1 cellular context compared by ENCODE assay signal in the genomic region with DNA sequence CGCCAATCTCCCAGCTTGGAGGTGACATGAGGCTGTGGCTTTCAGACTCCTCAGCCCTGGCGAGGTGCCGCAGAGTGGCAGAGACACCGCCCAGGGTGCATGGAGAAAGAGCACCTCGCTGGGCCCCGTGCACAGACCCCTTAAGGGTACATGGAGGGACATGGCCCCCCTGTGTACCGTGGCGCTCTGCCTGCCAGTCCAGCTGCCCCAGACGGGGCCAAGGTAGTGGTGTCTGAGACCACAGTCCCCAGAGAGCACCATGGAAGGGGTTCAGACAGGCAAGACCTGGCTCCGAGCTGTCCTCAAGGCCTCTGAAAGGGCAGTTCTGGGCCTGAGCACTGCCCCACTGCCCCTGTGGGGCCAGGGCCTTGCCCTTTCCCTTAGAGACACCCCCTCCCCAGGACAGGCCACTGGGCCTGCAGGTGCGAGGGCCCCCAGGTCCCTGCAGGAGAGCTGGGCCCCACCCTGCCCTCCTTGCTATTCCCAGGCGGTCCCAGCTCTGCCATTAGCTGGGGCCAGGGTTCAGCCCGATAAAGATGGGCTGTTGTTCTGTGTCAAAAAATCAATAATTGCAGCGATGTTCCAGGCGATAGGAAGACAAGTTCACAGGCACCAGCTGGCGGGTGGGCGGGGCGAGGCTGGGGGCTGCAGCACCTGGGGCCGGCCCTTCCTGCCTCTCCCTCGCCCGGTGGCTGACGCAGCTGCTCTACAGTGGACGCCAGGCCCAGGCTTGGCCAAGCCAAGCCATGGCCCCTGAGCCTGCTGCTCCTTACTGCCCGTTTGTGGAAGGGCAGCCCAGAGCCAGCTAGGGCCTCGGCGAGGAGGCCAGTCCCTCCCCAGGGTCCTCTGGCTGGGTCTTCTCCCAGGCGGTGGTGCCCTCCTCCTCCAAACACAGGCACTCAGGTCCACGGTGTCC.
A peak's percentile ranks its signal among the peaks of the same experiment; 100 is the strongest.
TF ChIP-seq lines count a peak whose summit lies in the region.

No MANE protein-coding gene starts in this region.

TF ChIP-seq in HepG2, 621 proteins besides CTCF, POLR2A, EP300 and RAD21 (continues in another document):
- TF ChIP-seq MAZ (IDR thresholded peaks at IDR 0.05; ENCODE audit: borderline replicate concordance, low read depth, low read length) (no peak), MAZ (CRISPR knock-in tag; IDR thresholded peaks at IDR 0.05; ENCODE audit: low read depth) (peak; percentile 89), ZFP82 (CRISPR knock-in tag; IDR thresholded peaks at IDR 0.05; ENCODE audit: borderline replicate concordance) (peak; percentile 88), ZNF205 (CRISPR knock-in tag; IDR thresholded peaks at IDR 0.05) (peak; percentile 3), GABPB1 (CRISPR knock-in tag; IDR thresholded peaks at IDR 0.05) (peak; percentile 84), RNF2 (conservative IDR thresholded peaks at IDR 0.05; ENCODE audit: low read depth) (no peak; the same call in 1 of the 2 replicates), ZNF577 (CRISPR knock-in tag; IDR thresholded peaks at IDR 0.05; ENCODE audit: borderline replicate concordance, low read depth) (peak; percentile 63; the same call in 1 of the 2 replicates), ZNF75D (CRISPR knock-in tag; IDR thresholded peaks at IDR 0.05; ENCODE audit: borderline replicate concordance) (no peak), NR2C2 (CRISPR knock-in tag; IDR thresholded peaks at IDR 0.05; ENCODE audit: borderline replicate concordance) (peak; percentile 78; the same call in 1 of the 2 replicates), LCORL (IDR thresholded peaks at IDR 0.05) (no peak), LCORL (CRISPR knock-in tag; IDR thresholded peaks at IDR 0.05) (peak; percentile 98), FOXK2 (IDR thresholded peaks at IDR 0.05) (peak; percentile 61; the same call in 1 of the 2 replicates), ISL2 (CRISPR knock-in tag; IDR thresholded peaks at IDR 0.05) (peak; percentile 93), RFX5 (IDR thresholded peaks at IDR 0.05; ENCODE audit: low read depth, low read length) (no peak), STAG1 (CRISPR knock-in tag; IDR thresholded peaks at IDR 0.05) (no peak), POLR2G (IDR thresholded peaks at IDR 0.05; ENCODE audit: low read depth, low read length) (peak; percentile 49; the same call in 1 of the 2 replicates), ZNF7 (CRISPR knock-in tag; IDR thresholded peaks at IDR 0.05) (no peak; the same call in 1 of the 2 replicates), ZNF34 (CRISPR knock-in tag; IDR thresholded peaks at IDR 0.05; ENCODE audit: borderline replicate concordance) (peak; percentile 93; the same call in 1 of the 2 replicates), NFKB2 (CRISPR knock-in tag; IDR thresholded peaks at IDR 0.05; ENCODE audit: borderline replicate concordance) (peak; percentile 77; the same call in 1 of the 2 replicates), PHF21A (CRISPR knock-in tag; IDR thresholded peaks at IDR 0.05) (peak; percentile 100), TEAD2 (CRISPR knock-in tag; IDR thresholded peaks at IDR 0.05) (no peak), NCOA5 (CRISPR knock-in tag; IDR thresholded peaks at IDR 0.05) (peak; percentile 35; the same call in 1 of the 2 replicates), FOXO1 (CRISPR knock-in tag; IDR thresholded peaks at IDR 0.05) (peak; percentile 97), ZNF567 (CRISPR knock-in tag; IDR thresholded peaks at IDR 0.05; ENCODE audit: borderline replicate concordance) (peak; percentile 30; the same call in 1 of the 2 replicates), ZNF136 (CRISPR knock-in tag; IDR thresholded peaks at IDR 0.05; ENCODE audit: low read depth) (no peak; the same call in 1 of the 2 replicates), ZNF331 (CRISPR knock-in tag; IDR thresholded peaks at IDR 0.05) (peak; percentile 97), FIP1L1 (IDR thresholded peaks at IDR 0.05; ENCODE audit: borderline replicate concordance, insufficient read depth, low read depth, low read length) (no peak), SMAD1 (CRISPR knock-in tag; IDR thresholded peaks at IDR 0.05; ENCODE audit: borderline replicate concordance, low read depth) (no peak; the same call in none of the 2 replicates), MAFK (conservative IDR thresholded peaks at IDR 0.05 in 1 of 2, IDR thresholded peaks at IDR 0.05 in 1 of 2; ENCODE audit: low read length in 2 of 2) (no peak), KAT2B (IDR thresholded peaks at IDR 0.05; ENCODE audit: borderline replicate concordance, low read depth, low read length) (peak; percentile 86), MXI1 (IDR thresholded peaks at IDR 0.05; ENCODE audit: borderline replicate concordance, low read depth, low read length) (peak; percentile 32; the same call in 1 of the 3 replicates), AKAP8 (CRISPR knock-in tag; IDR thresholded peaks at IDR 0.05) (peak; percentile 94), ZNF235 (CRISPR knock-in tag; IDR thresholded peaks at IDR 0.05; ENCODE audit: borderline replicate concordance) (no peak; the same call in 1 of the 2 replicates), ZNF788 (CRISPR knock-in tag; IDR thresholded peaks at IDR 0.05; ENCODE audit: borderline replicate concordance) (peak; percentile 89), ZNF350 (CRISPR knock-in tag; IDR thresholded peaks at IDR 0.05; ENCODE audit: borderline replicate concordance, low read depth) (peak; percentile 98)
- TF ChIP-seq, protein P1, sequence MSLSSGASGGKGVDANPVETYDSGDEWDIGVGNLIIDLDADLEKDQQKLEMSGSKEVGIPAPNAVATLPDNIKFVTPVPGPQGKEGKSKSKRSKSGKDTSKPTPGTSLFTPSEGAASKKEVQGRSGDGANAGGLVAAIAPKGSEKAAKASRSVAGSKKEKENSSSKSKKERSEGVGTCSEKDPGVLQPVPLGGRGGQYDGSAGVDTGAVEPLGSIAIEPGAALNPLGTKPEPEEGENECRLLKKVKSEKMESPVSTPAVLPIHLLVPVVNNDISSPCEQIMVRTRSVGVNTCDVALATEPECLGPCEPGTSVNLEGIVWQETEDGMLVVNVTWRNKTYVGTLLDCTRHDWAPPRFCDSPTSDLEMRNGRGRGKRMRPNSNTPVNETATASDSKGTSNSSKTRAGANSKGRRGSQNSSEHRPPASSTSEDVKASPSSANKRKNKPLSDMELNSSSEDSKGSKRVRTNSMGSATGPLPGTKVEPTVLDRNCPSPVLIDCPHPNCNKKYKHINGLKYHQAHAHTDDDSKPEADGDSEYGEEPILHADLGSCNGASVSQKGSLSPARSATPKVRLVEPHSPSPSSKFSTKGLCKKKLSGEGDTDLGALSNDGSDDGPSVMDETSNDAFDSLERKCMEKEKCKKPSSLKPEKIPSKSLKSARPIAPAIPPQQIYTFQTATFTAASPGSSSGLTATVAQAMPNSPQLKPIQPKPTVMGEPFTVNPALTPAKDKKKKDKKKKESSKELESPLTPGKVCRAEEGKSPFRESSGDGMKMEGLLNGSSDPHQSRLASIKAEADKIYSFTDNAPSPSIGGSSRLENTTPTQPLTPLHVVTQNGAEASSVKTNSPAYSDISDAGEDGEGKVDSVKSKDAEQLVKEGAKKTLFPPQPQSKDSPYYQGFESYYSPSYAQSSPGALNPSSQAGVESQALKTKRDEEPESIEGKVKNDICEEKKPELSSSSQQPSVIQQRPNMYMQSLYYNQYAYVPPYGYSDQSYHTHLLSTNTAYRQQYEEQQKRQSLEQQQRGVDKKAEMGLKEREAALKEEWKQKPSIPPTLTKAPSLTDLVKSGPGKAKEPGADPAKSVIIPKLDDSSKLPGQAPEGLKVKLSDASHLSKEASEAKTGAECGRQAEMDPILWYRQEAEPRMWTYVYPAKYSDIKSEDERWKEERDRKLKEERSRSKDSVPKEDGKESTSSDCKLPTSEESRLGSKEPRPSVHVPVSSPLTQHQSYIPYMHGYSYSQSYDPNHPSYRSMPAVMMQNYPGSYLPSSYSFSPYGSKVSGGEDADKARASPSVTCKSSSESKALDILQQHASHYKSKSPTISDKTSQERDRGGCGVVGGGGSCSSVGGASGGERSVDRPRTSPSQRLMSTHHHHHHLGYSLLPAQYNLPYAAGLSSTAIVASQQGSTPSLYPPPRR (CRISPR knock-in tag; IDR thresholded peaks at IDR 0.05; ENCODE audit: borderline replicate concordance): peak; percentile 96
- TF ChIP-seq, protein P2, sequence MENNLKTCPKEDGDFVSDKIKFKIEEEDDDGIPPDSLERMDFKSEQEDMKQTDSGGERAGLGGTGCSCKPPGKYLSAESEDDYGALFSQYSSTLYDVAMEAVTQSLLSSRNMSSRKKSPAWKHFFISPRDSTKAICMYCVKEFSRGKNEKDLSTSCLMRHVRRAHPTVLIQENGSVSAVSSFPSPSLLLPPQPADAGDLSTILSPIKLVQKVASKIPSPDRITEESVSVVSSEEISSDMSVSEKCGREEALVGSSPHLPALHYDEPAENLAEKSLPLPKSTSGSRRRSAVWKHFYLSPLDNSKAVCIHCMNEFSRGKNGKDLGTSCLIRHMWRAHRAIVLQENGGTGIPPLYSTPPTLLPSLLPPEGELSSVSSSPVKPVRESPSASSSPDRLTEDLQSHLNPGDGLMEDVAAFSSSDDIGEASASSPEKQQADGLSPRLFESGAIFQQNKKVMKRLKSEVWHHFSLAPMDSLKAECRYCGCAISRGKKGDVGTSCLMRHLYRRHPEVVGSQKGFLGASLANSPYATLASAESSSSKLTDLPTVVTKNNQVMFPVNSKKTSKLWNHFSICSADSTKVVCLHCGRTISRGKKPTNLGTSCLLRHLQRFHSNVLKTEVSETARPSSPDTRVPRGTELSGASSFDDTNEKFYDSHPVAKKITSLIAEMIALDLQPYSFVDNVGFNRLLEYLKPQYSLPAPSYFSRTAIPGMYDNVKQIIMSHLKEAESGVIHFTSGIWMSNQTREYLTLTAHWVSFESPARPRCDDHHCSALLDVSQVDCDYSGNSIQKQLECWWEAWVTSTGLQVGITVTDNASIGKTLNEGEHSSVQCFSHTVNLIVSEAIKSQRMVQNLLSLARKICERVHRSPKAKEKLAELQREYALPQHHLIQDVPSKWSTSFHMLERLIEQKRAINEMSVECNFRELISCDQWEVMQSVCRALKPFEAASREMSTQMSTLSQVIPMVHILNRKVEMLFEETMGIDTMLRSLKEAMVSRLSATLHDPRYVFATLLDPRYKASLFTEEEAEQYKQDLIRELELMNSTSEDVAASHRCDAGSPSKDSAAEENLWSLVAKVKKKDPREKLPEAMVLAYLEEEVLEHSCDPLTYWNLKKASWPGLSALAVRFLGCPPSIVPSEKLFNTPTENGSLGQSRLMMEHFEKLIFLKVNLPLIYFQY (CRISPR knock-in tag; IDR thresholded peaks at IDR 0.05; ENCODE audit: borderline replicate concordance): peak; percentile 96; the same call in 1 of the 2 replicates
- TF ChIP-seq, protein P3, sequence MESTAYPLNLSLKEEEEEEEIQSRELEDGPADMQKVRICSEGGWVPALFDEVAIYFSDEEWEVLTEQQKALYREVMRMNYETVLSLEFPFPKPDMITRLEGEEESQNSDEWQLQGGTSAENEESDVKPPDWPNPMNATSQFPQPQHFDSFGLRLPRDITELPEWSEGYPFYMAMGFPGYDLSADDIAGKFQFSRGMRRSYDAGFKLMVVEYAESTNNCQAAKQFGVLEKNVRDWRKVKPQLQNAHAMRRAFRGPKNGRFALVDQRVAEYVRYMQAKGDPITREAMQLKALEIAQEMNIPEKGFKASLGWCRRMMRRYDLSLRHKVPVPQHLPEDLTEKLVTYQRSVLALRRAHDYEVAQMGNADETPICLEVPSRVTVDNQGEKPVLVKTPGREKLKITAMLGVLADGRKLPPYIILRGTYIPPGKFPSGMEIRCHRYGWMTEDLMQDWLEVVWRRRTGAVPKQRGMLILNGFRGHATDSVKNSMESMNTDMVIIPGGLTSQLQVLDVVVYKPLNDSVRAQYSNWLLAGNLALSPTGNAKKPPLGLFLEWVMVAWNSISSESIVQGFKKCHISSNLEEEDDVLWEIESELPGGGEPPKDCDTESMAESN (CRISPR knock-in tag; conservative IDR thresholded peaks at IDR 0.05): peak; percentile 67; the same call in 1 of the 2 replicates
- TF ChIP-seq, protein P4, sequence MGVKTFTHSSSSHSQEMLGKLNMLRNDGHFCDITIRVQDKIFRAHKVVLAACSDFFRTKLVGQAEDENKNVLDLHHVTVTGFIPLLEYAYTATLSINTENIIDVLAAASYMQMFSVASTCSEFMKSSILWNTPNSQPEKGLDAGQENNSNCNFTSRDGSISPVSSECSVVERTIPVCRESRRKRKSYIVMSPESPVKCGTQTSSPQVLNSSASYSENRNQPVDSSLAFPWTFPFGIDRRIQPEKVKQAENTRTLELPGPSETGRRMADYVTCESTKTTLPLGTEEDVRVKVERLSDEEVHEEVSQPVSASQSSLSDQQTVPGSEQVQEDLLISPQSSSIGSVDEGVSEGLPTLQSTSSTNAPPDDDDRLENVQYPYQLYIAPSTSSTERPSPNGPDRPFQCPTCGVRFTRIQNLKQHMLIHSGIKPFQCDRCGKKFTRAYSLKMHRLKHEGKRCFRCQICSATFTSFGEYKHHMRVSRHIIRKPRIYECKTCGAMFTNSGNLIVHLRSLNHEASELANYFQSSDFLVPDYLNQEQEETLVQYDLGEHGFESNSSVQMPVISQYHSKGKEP (CRISPR knock-in tag; IDR thresholded peaks at IDR 0.05): no peak
- TF ChIP-seq, protein P5, sequence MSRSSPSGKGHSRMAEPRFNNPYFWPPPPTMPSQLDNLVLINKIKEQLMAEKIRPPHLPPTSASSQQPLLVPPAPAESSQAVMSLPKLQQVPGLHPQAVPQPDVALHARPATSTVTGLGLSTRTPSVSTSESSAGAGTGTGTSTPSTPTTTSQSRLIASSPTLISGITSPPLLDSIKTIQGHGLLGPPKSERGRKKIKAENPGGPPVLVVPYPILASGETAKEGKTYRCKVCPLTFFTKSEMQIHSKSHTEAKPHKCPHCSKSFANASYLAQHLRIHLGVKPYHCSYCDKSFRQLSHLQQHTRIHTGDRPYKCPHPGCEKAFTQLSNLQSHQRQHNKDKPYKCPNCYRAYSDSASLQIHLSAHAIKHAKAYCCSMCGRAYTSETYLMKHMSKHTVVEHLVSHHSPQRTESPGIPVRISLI (CRISPR knock-in tag; IDR thresholded peaks at IDR 0.05; ENCODE audit: borderline replicate concordance): 0 out of 2 replicates have a peak, but pooled peaks have one; percentile 4
- TF ChIP-seq, protein P6, sequence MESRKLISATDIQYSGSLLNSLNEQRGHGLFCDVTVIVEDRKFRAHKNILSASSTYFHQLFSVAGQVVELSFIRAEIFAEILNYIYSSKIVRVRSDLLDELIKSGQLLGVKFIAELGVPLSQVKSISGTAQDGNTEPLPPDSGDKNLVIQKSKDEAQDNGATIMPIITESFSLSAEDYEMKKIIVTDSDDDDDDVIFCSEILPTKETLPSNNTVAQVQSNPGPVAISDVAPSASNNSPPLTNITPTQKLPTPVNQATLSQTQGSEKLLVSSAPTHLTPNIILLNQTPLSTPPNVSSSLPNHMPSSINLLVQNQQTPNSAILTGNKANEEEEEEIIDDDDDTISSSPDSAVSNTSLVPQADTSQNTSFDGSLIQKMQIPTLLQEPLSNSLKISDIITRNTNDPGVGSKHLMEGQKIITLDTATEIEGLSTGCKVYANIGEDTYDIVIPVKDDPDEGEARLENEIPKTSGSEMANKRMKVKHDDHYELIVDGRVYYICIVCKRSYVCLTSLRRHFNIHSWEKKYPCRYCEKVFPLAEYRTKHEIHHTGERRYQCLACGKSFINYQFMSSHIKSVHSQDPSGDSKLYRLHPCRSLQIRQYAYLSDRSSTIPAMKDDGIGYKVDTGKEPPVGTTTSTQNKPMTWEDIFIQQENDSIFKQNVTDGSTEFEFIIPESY (CRISPR knock-in tag; IDR thresholded peaks at IDR 0.05): peak; percentile 73
- TF ChIP-seq, protein P7, sequence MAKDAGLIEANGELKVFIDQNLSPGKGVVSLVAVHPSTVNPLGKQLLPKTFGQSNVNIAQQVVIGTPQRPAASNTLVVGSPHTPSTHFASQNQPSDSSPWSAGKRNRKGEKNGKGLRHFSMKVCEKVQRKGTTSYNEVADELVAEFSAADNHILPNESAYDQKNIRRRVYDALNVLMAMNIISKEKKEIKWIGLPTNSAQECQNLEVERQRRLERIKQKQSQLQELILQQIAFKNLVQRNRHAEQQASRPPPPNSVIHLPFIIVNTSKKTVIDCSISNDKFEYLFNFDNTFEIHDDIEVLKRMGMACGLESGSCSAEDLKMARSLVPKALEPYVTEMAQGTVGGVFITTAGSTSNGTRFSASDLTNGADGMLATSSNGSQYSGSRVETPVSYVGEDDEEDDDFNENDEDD (CRISPR knock-in tag; IDR thresholded peaks at IDR 0.05; ENCODE audit: borderline replicate concordance): peak; percentile 67
